ENCODE assay signal across 9 cellular contexts in the genomic region with DNA sequence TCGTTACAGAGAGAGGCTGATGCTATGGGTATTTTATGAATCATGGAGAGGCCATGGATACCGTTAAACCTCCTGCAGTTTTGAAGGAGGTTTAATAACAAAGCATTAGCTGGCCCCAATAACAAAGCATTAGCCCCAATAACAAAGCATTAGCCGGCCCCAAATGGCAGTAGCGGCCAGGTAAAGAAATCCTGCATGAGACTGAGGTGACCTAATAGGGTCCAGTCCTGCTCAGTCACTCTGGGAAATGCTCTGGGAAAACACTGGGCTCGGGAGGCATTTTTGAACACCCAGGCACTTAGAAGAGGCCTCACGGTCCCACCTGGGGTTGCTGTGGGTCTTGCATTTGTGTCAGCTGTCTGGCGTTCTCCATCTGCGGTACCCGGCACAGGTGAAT. TPM values are rescaled to one million over a fixed set of nuclear protein-coding genes. Genes with fewer than 3 reads are reported as not detected.
DNase-seq lines count a peak whose midpoint lies in the region; ATAC-seq and TF ChIP-seq lines count a peak whose summit lies in the region.
"Had no signal": no experiment of that assay in that cellular context is flagged by ENCODE, and none has a peak within 500 bp of the region (broad histone marks: within the 10 kb centered on the region; RNA-seq: fewer than 3 reads in every experiment).

No MANE protein-coding gene starts in this region.

- H2BK15ac ChIP-seq in IMR-90 (ENCODE audit: low read depth, low read length), result peak overlapping the region; percentile 55; the same call in 2 of the 3 replicates

- CTCF ChIA-PET in IMR-90 (lab: Yijun Ruan, JAX), result interaction anchor here (0.9 kb wide), 1 partner anchor 53 kb away, joined by 3 read pairs; no protein-coding TSS in a partner anchor

- peak overlapping the region; percentile 75 to 91 for H4K8ac ChIP-seq in IMR-90 (ENCODE audit: low read depth in 2 of 2, low read length in 2 of 2)

- dilution Hi-C loops in IMR-90 (cut with HindIII; ENCODE audit: low sequenced_read_pairs, unreplicated experiment), result no loop called here

- peak overlapping the region; percentile 87 for H3K4me3 Mint-ChIP-seq in natural killer cell treated with Interleukin-12 subunit alpha and Interleukin-12 subunit beta and Interleukin-15 and Interleukin-18, amount 100 ng/mL, for 72 hours

- H4K91ac ChIP-seq in IMR-90 (ENCODE audit: insufficient read depth, low read depth, low read length), result peak overlapping the region; percentile 73

- H3K14ac ChIP-seq in IMR-90 (replicated peaks; ENCODE audit: low read depth, low read length), result peak overlapping the region; percentile 23

- H3K4me1 Mint-ChIP-seq in natural killer cell treated with Interleukin-12 subunit alpha and Interleukin-12 subunit beta and Interleukin-15 and Interleukin-18, amount 100 ng/mL, for 72 hours (ENCODE audit: low read depth in 2 of 2), result peaks cover 33 to 41% of the 10 kb centered on the region in 2 donors

- H2AFZ ChIP-seq in IMR-90 (replicated peaks; ENCODE audit: low read length, poor library complexity), result peak overlapping the region; percentile 91

- H3K27me3 ChIP-seq in IMR-90 (ENCODE audit: control insufficient read depth, insufficient read depth, low read length), result no peaks in the 10 kb centered on the region
- peaks cover 51% of the 10 kb centered on the region for H3K27me3 ChIP-seq in ectodermal cell (ENCODE audit: control insufficient read depth, insufficient read depth, low read length, poor library complexity, severe bottlenecking)

- peaks cover 9% of the 10 kb centered on the region for H3K9me1 ChIP-seq in IMR-90 (ENCODE audit: insufficient read depth, low read length)

- peak overlapping the region; percentile 88 for H3K23ac ChIP-seq in IMR-90 (ENCODE audit: low read depth, low read length)

- peak overlapping the region; percentile 90 for H2AK9ac ChIP-seq in IMR-90 (replicated peaks; ENCODE audit: low read depth, low read length, poor library complexity)

- in situ Hi-C loops in IMR-90 (cut with MboI; ENCODE audit: low sequenced_read_pairs), result no loop called here

- peak overlapping the region; percentile 46 for H4K5ac ChIP-seq in IMR-90 (ENCODE audit: low read depth, low read length)

- H3K36me3 Mint-ChIP-seq in natural killer cell treated with Interleukin-12 subunit alpha and Interleukin-12 subunit beta and Interleukin-15 and Interleukin-18, amount 100 ng/mL, for 72 hours, result peaks cover 4% of the 10 kb centered on the region

- peak overlapping the region; percentile 61 for H3K27ac ChIP-seq in IMR-90 (ENCODE audit: insufficient read depth, low read length)
- no peak overlapping the region for H3K27ac ChIP-seq in ectodermal cell (ENCODE audit: insufficient read depth, low read depth, low read length, poor library complexity, severe bottlenecking)

- no peak for ATAC-seq in IMR-90 (ENCODE audit: low read depth)
- ATAC-seq in natural killer cell treated with Interleukin-12 subunit alpha and Interleukin-12 subunit beta and Interleukin-15 and Interleukin-18, amount 100 ng/mL, for 72 hours, result no peak
- no peak for ATAC-seq in GM21723 (IDR thresholded peaks at IDR 0.05; ENCODE audit: unreplicated experiment)
- ATAC-seq in HG02884 (IDR thresholded peaks at IDR 0.05; ENCODE audit: unreplicated experiment), result no peak

- H2BK20ac ChIP-seq in IMR-90 (ENCODE audit: low read depth, low read length), result peak overlapping the region; percentile 54; the same call in 1 of the 2 replicates

- H3K4me2 ChIP-seq in IMR-90 (ENCODE audit: low read depth, low read length), result peak overlapping the region; percentile 37; the same call in 1 of the 2 replicates

- peak overlapping the region; percentile 1; the same call in 1 of the 2 replicates for H3K18ac ChIP-seq in IMR-90 (ENCODE audit: low read depth, low read length)

- H3K79me1 ChIP-seq in IMR-90 (ENCODE audit: low read depth in 1 of 2, low read length in 2 of 2), result peaks cover 19 to 46% of the 10 kb centered on the region in 2 experiments

- H3K4me1 ChIP-seq in IMR-90 (ENCODE audit: control insufficient read depth, insufficient read depth, low read length), result peaks cover 13% of the 10 kb centered on the region
- H3K4me1 ChIP-seq in ectodermal cell (ENCODE audit: control insufficient read depth, insufficient read depth, low read length), result no peaks in the 10 kb centered on the region

- intact Hi-C loops in IMR-90 (cut with micrococcal nuclease), result loop anchor here (1.0 to 10.0 kb wide), 3 partner anchors 39 to 169 kb away; no protein-coding TSS in a partner anchor

- peak overlapping the region; percentile 89 for H2BK120ac ChIP-seq in IMR-90 (ENCODE audit: low read depth, low read length)

- H3K9me3 Mint-ChIP-seq in natural killer cell treated with Interleukin-12 subunit alpha and Interleukin-12 subunit beta and Interleukin-15 and Interleukin-18, amount 100 ng/mL, for 72 hours, result no peaks in the 10 kb centered on the region

- no peaks in the 10 kb centered on the region; the same call in none of the 2 replicates for H4K20me1 ChIP-seq in IMR-90 (ENCODE audit: insufficient read depth, low read length)

- peak overlapping the region; percentile 72 to 92 for H3K27ac Mint-ChIP-seq in natural killer cell treated with Interleukin-12 subunit alpha and Interleukin-12 subunit beta and Interleukin-15 and Interleukin-18, amount 100 ng/mL, for 72 hours

- H2AK5ac ChIP-seq in IMR-90 (ENCODE audit: low read depth, low read length), result peak overlapping the region; percentile 41

- TF ChIP-seq POLR2A in IMR-90 (IDR thresholded peaks at IDR 0.05; ENCODE audit: low read depth, low read length), result no peak

- no peak for TF ChIP-seq CTCF in AG10803 (conservative IDR thresholded peaks at IDR 0.05; ENCODE audit: low read length)
- TF ChIP-seq CTCF in IMR-90 (conservative IDR thresholded peaks at IDR 0.05; ENCODE audit: low read depth, low read length), result no peak

- BruUV-seq in IMR-90 (replicated peaks; lab: Mats Ljungman, UMichigan), result no TSS peak

- H3K4ac ChIP-seq in IMR-90 (ENCODE audit: low read depth, low read length), result peak overlapping the region; percentile 87

- no peaks in the 10 kb centered on the region for H3K27me3 Mint-ChIP-seq in natural killer cell treated with Interleukin-12 subunit alpha and Interleukin-12 subunit beta and Interleukin-15 and Interleukin-18, amount 100 ng/mL, for 72 hours

- no peaks in the 10 kb centered on the region for H3K36me3 ChIP-seq in IMR-90 (ENCODE audit: control insufficient read depth, insufficient read depth, low read length)
- no peaks in the 10 kb centered on the region for H3K36me3 ChIP-seq in ectodermal cell (ENCODE audit: control insufficient read depth, insufficient read depth, low read length)

- TF ChIP-seq RAD21 in IMR-90 (IDR thresholded peaks at IDR 0.05; ENCODE audit: low read length), result no peak

- 0 out of 2 replicates have a peak overlapping the region, but pooled peaks have one; percentile 30 for H3K9ac ChIP-seq in IMR-90 (ENCODE audit: low read depth, low read length)

- 88% methylated on average over 7 of the region's 9 CpGs; no CpG with 5 or more reads in 1 of the 2 experiments for WGBS in IMR-90 (ENCODE audit: extremely low coverage in 2 of 2, insufficient read length in 1 of 2), 2 experiments
- WGBS in ectodermal cell, 2 experiments, result 83 to 86% methylated on average over 9 of the region's 9 CpGs

- DNase-seq in AG10803 (ENCODE audit: low read depth) (no peak), IMR-90 (no peak), NCI-H1092 (lab: John Stamatoyannopoulos, UW) (no peak), cerebellum (ENCODE audit: low spot score) (no peak)
- no peak for DNase-seq in natural killer cell treated with Interleukin-12 subunit alpha and Interleukin-12 subunit beta and Interleukin-15 and Interleukin-18, amount 100 ng/mL, for 72 hours (ENCODE audit: low spot score)
- DNase-seq: NCI-H1436 treated with DMSO at 0.1 percent for 48 hours had no signal

- 0 out of 2 replicates have a peak overlapping the region, but pooled peaks have one; percentile 32 for H3K56ac ChIP-seq in IMR-90 (ENCODE audit: extremely low read depth, insufficient read depth, low read length)

- peak overlapping the region; percentile 78 for H3K4me3 ChIP-seq in AG10803 (ENCODE audit: low read length)
- H3K4me3 ChIP-seq in IMR-90 (ENCODE audit: insufficient read depth, low read depth, low read length), result peak overlapping the region; percentile 68; the same call in 1 of the 2 replicates
- peak overlapping the region; percentile 39 for H3K4me3 ChIP-seq in ectodermal cell (ENCODE audit: insufficient read depth, low read depth, low read length)

- POLR2A ChIA-PET in IMR-90 (lab: Charles Lee; ENCODE audit: unreplicated experiment), result no interaction called here

- no peaks in the 10 kb centered on the region for H3K9me3 ChIP-seq in IMR-90 (ENCODE audit: control insufficient read depth, insufficient read depth, low read length)
- no peaks in the 10 kb centered on the region for H3K9me3 ChIP-seq in ectodermal cell (ENCODE audit: control insufficient read depth, low read length)

- H2BK5ac ChIP-seq in IMR-90 (ENCODE audit: low read depth, low read length, poor library complexity, severe bottlenecking), result peak overlapping the region; percentile 67

TF ChIP-seq in IMR-90, 13 proteins besides CTCF, POLR2A, EP300 and RAD21:
- TF ChIP-seq NFE2L2 (IDR thresholded peaks at IDR 0.05; ENCODE audit: low read depth, low read length) (no peak), CEBPB (IDR thresholded peaks at IDR 0.05; ENCODE audit: low read depth, low read length) (no peak), MAFK (IDR thresholded peaks at IDR 0.05; ENCODE audit: low read depth, low read length) (no peak), FOS (IDR thresholded peaks at IDR 0.05; ENCODE audit: low read depth, low read length) (no peak), CHD1 (IDR thresholded peaks at IDR 0.05; ENCODE audit: low read depth, low read length) (no peak), BHLHE40 (IDR thresholded peaks at IDR 0.05; ENCODE audit: low read depth, low read length) (no peak), MAZ (IDR thresholded peaks at IDR 0.05; ENCODE audit: borderline replicate concordance, low read depth, low read length) (no peak), MXI1 (IDR thresholded peaks at IDR 0.05; ENCODE audit: borderline replicate concordance, low read depth, low read length) (no peak), RCOR1 (IDR thresholded peaks at IDR 0.05; ENCODE audit: insufficient replicate concordance, low read length) (no peak)

RNA-seq across cellular contexts. Expression of gene RIN3, which starts 0.8 kb away (rescaled TPM):
- total RNA-seq in IMR-90 (2012; rRNA removed), result 2.2 and 2.5 TPM in 2 replicates
- 11.1 and 11.6 TPM in 2 replicates for polyA plus RNA-seq in IMR-90 (2012; rRNA removed)
- polyA plus RNA-seq in IMR-90 (2012; cell fraction: cytosol; rRNA removed), result 8.9 and 13.9 TPM in 2 replicates
- polyA plus RNA-seq in IMR-90 (2012; cell fraction: nucleus; rRNA removed; ENCODE audit: low replicate concordance), result 10.8 and 19.9 TPM in 2 replicates
- 1.2 TPM for polyA plus RNA-seq in ectodermal cell (2013, experiment 1 of 4)
- polyA plus RNA-seq in ectodermal cell (2013, experiment 2 of 4), result 1.7 TPM
- 2.1 TPM for polyA plus RNA-seq in ectodermal cell (2013, experiment 3 of 4)
- 2.1 TPM for polyA plus RNA-seq in ectodermal cell (2013, experiment 4 of 4)
- total RNA-seq in natural killer cell treated with Interleukin-12 subunit alpha and Interleukin-12 subunit beta and Interleukin-15 and Interleukin-18, amount 100 ng/mL, for 72 hours, result 100 to 1,000 TPM; 151 to 202 TPM
- 1.5 TPM for total RNA-seq in cerebellum

Comparison
In these comparisons a context has a peak if more than half of its experiments do, and no peak if none do; other contexts are left out.
1. RNA of gene RIN3, which starts 0.8 kb away (total RNA-seq): 151 to 202 TPM in natural killer cell treated with Interleukin-12 subunit alpha and Interleukin-12 subunit beta and Interleukin-15 and Interleukin-18, amount 100 ng/mL, for 72 hours; 2.2 to 2.5 TPM in IMR-90 and 1.5 TPM in cerebellum (single experiment); every median in the first group is over 10 times any median in the second.
2. Peak in every context shown above with its lines, with median percentiles within 50 percentile points of each other: H3K4me3 ChIP-seq.